In genomic region chrX:104618106-104618895, GRCh38 we compare ENCODE assay signal across 26 cellular contexts. TPM values are rescaled to one million over a fixed set of nuclear protein-coding genes. Genes with fewer than 3 reads are reported as not detected.
A peak's percentile ranks its signal among the peaks of the same experiment; 100 is the strongest.
DNase-seq lines count a peak whose midpoint lies in the region; ATAC-seq and TF ChIP-seq lines count a peak whose summit lies in the region.
"Had no signal": no experiment of that assay in that cellular context is flagged by ENCODE, and none has a peak within 500 bp of the region (broad histone marks: within the 10 kb centered on the region; RNA-seq: fewer than 3 reads in every experiment).

No MANE protein-coding gene starts in this region.

- H3F3A ChIP-seq in PC-9 (ENCODE audit: insufficient read depth, low read depth), result peaks cover 28% of the 10 kb centered on the region; the same call in 1 of the 2 replicates

- H2AK5ac ChIP-seq in trophoblast cell (ENCODE audit: low read length), result no peak overlapping the region

- H3K9me3 ChIP-seq in PC-9 (ENCODE audit: insufficient read depth, low read depth) (no peaks in the 10 kb centered on the region), trophoblast cell (ENCODE audit: insufficient read depth, low read depth, low read length) (no peaks in the 10 kb centered on the region), thyroid gland (no peaks in the 10 kb centered on the region), uterus (no peaks in the 10 kb centered on the region)

- H4K12ac ChIP-seq in trophoblast cell (ENCODE audit: low read depth, low read length), result no peak overlapping the region

- ATAC-seq in HG03432 (IDR thresholded peaks at IDR 0.05; ENCODE audit: unreplicated experiment), result no peak
- ATAC-seq: HepG2, K562 had no signal

- no peak overlapping the region for H3K9ac ChIP-seq in trophoblast cell (ENCODE audit: low read length)

- H3K36me3 ChIP-seq in PC-9 (ENCODE audit: low read depth) (no peaks in the 10 kb centered on the region), trophoblast cell (ENCODE audit: control insufficient read depth in 1 of 2, insufficient read depth in 2 of 2, low read length in 2 of 2) (no peaks in the 10 kb centered on the region), thyroid gland (no peaks in the 10 kb centered on the region), uterus (no peaks in the 10 kb centered on the region)

- H3K27ac ChIP-seq in PC-9 (peak overlapping the region; percentile 58), epithelial cell of prostate (peak overlapping the region; percentile 68), trophoblast cell (ENCODE audit: low read depth, low read length) (no peak overlapping the region), thyroid gland (no peak overlapping the region), uterus (no peak overlapping the region)
- H3K27ac ChIP-seq: C4-2B, SK-N-MC had no signal

- no peak for TF ChIP-seq POLR2A in thyroid gland (IDR thresholded peaks at IDR 0.05)
- no peak for TF ChIP-seq POLR2A in uterus (IDR thresholded peaks at IDR 0.05)

- H2AFZ ChIP-seq in PC-9, result no peak overlapping the region
- H2AFZ ChIP-seq in trophoblast cell (ENCODE audit: insufficient read depth, low read length, poor library complexity), result no peak overlapping the region

- H4K91ac ChIP-seq in trophoblast cell (ENCODE audit: low read depth, low read length), result no peak overlapping the region

- H4K8ac ChIP-seq in trophoblast cell (ENCODE audit: low read depth, low read length), result no peak overlapping the region

- BruUV-seq in PC-9 (replicated peaks; lab: Mats Ljungman, UMichigan), result no TSS peak

- H3K4ac ChIP-seq in trophoblast cell (ENCODE audit: low read depth, low read length), result no peak overlapping the region

- H3K18ac ChIP-seq in trophoblast cell (ENCODE audit: low read length), result no peak overlapping the region

- H3K14ac ChIP-seq in trophoblast cell (ENCODE audit: low read length), result no peak overlapping the region

- no peaks in the 10 kb centered on the region for H4K20me1 ChIP-seq in PC-9 (ENCODE audit: insufficient read depth)

- WGBS in trophoblast cell (ENCODE audit: extremely low coverage, insufficient coverage, insufficient read length), result no CpG with 5 or more reads among the region's 2 CpGs
- WGBS in thyroid gland, 2 donors, result 60 to 80% methylated on average over 1 of the region's 2 CpGs

- H3K4me3 ChIP-seq in PC-9, result peak overlapping the region; percentile 31; the same call in 1 of the 2 replicates
- H3K4me3 ChIP-seq in trophoblast cell (ENCODE audit: low read depth, low read length), result no peak overlapping the region
- no peak overlapping the region for H3K4me3 ChIP-seq in thyroid gland (replicated peaks in 1 of 3)
- no peak overlapping the region for H3K4me3 ChIP-seq in uterus
- H3K4me3 ChIP-seq: K562, SK-N-MC had no signal

- H3K79me1 ChIP-seq in trophoblast cell (ENCODE audit: low read length), result no peaks in the 10 kb centered on the region

- TF ChIP-seq CTCF in PC-9 (conservative IDR thresholded peaks at IDR 0.05) (no peak), thyroid gland (IDR thresholded peaks at IDR 0.05) (no peak), uterus (IDR thresholded peaks at IDR 0.05) (no peak)

- CTCF ChIA-PET in PC-9 (lab: Charles Lee), result no interaction called here

- no peaks in the 10 kb centered on the region for H3K9me2 ChIP-seq in PC-9 (ENCODE audit: insufficient read depth)

- H3K23ac ChIP-seq in trophoblast cell (ENCODE audit: low read length), result no peak overlapping the region

- peak overlapping the region; percentile 65 for H3K4me2 ChIP-seq in PC-9
- no peak overlapping the region for H3K4me2 ChIP-seq in trophoblast cell (ENCODE audit: low read length)

- DNase-seq in ELF-1 (ENCODE audit: low read depth, low spot score) (peak; percentile 2), PC-9 (peak; percentile 80 to 92), epithelial cell of prostate (ENCODE audit: low read depth, low spot score) (peak; percentile 27), trophoblast cell (peak; percentile 5 to 51), thyroid gland (no peak), uterus (no peak)
- DNase-seq: AML-193; CD8-positive, alpha-beta memory T cell; DMS53; GF-D8; H7; NCI-H1092 treated with DMSO at 0.1 percent for 48 hours; NCI-H146; NCI-H2029 treated with DMSO at 0.1 percent for 48 hours; NCI-H345; NCI-H524 treated with DMSO at 0.1 percent for 48 hours; NCI-H82; SHP77 treated with DMSO at 0.1 percent for 48 hours had no signal

- POLR2A ChIA-PET in PC-9 (lab: Charles Lee; ENCODE audit: unreplicated experiment), result interaction anchor here (0.5 kb wide), 1 partner anchor 645 kb away, joined by 3 read pairs; no protein-coding TSS in a partner anchor

- H3K4me1 ChIP-seq in PC-9 (replicated peaks; ENCODE audit: insufficient read depth) (peaks cover 38% of the 10 kb centered on the region), trophoblast cell (ENCODE audit: control insufficient read depth in 1 of 2, insufficient read depth in 2 of 2, low read length in 2 of 2) (peaks cover 4 to 5% of the 10 kb centered on the region in 2 experiments), thyroid gland (no peaks in the 10 kb centered on the region), uterus (no peaks in the 10 kb centered on the region)

- intact Hi-C loops in PC-9 (cut with micrococcal nuclease; ENCODE audit: unreplicated experiment), result no loop called here
- intact Hi-C loops in thyroid gland (cut with DNase I), result no loop called here
- intact Hi-C loops in uterus (cut with DNase I; ENCODE audit: low total_unique reads), result no loop called here

- H2BK12ac ChIP-seq in trophoblast cell (ENCODE audit: low read length), result no peak overlapping the region

- H3K27me3 ChIP-seq in PC-9 (ENCODE audit: insufficient read depth, low read depth) (no peaks in the 10 kb centered on the region), trophoblast cell (ENCODE audit: insufficient read depth, low read length) (no peaks in the 10 kb centered on the region), thyroid gland (no peaks in the 10 kb centered on the region), uterus (no peaks in the 10 kb centered on the region)

- no peak overlapping the region for H2BK5ac ChIP-seq in trophoblast cell (ENCODE audit: low read depth, low read length, poor library complexity)

- H2BK120ac ChIP-seq in trophoblast cell (ENCODE audit: insufficient read depth, low read length, poor library complexity), result no peak overlapping the region

- H3K79me2 ChIP-seq in PC-9 (ENCODE audit: low read depth), result 0 out of 2 replicates have a peak, but pooled peaks cover 5% of the 10 kb centered on the region
- H3K79me2 ChIP-seq in trophoblast cell (ENCODE audit: control insufficient read depth, insufficient read depth, low read length, poor library complexity), result no peaks in the 10 kb centered on the region

RNA-seq across cellular contexts. Expression of gene IL1RAPL2, which starts 52.3 kb away (rescaled TPM):
- total RNA-seq in PC-9 (2021) (0.43 and 1.6 TPM in 2 replicates), thyroid gland (not detected), uterus (1 to 10 TPM in 1 of 4 donors, not detected in 3; 2.1 TPM)
- polyA plus RNA-seq in trophoblast cell (2013), result 0.10 TPM in 2 replicates
- total RNA-seq: A172; CD8-positive, alpha-beta memory T cell; HepG2; K562; OCI-LY7; RPMI7951 had no signal
- polyA plus RNA-seq: CD8-positive, alpha-beta memory T cell; HepG2; K562 had no signal

Comparison
In these comparisons a context has a peak if more than half of its experiments do, and no peak if none do; other contexts are left out.
1. DNase-seq: peak in ELF-1 (single experiment), PC-9 (2 of 2), epithelial cell of prostate (single experiment) and trophoblast cell (2 of 2); none in thyroid gland (0 of 2) and uterus (0 of 2).
2. H3K27ac ChIP-seq: peak in PC-9 (single experiment) and epithelial cell of prostate (single experiment); none in trophoblast cell (single experiment), thyroid gland (0 of 3) and uterus (0 of 2).